Comparison of ENCODE assay signal across 8 cellular contexts in genomic region chr6:10311546-10312405, GRCh38.
DNase-seq lines count a peak whose midpoint lies in the region; ATAC-seq, FAIRE-seq and TF ChIP-seq lines count a peak whose summit lies in the region.
"Not testable (repeated sequence)": the region's sequence is repeated elsewhere in the genome, so short reads cannot be mapped to it uniquely, and the experiment has no call there.

No MANE protein-coding gene starts in this region.

- in situ Hi-C loops in Panc1 (cut with HindIII; ENCODE audit: low pct_unique_long_range_greater_than_20kb, low sequenced_read_pairs); K562 (cut with MboI); HepG2 (cut with HindIII; ENCODE audit: extremely low pct_ligation_motif_present, low pct_unique_long_range_greater_than_20kb): not testable (repeated sequence)

- H3K9me3 ChIP-seq in HCT116 (ENCODE audit: control insufficient read depth in 1 of 2, insufficient read depth in 1 of 2, low read depth in 1 of 2, low read length in 2 of 2); Panc1 (ENCODE audit: control insufficient read depth, insufficient read depth, low read depth, low read length); K562 (replicated peaks; ENCODE audit: control insufficient read depth, insufficient read depth, low read depth, low read length); HepG2 (ENCODE audit: low read length); prostate gland: not testable (repeated sequence)

- H3K36me3 ChIP-seq in HCT116 (ENCODE audit: control insufficient read depth in 1 of 2, insufficient read depth in 2 of 2, low read length in 2 of 2); Panc1 (ENCODE audit: control insufficient read depth, insufficient read depth, low read length); K562 (ENCODE audit: control insufficient read depth, insufficient read depth, low read length); HepG2 (replicated peaks in 1 of 2; ENCODE audit: control insufficient read depth in 1 of 2, insufficient read depth in 2 of 2, low read length in 2 of 2); prostate gland: not testable (repeated sequence)

- not testable (repeated sequence) for H3K4me2 ChIP-seq in HCT116 (ENCODE audit: low read length); K562 (ENCODE audit: insufficient read depth, low read length); HepG2 (ENCODE audit: low read depth, low read length)

- RAD21 ChIA-PET in HCT116 (lab: Charles Lee; ENCODE audit: low non-redundant PET in 1 of 2, low total read pairs in 2 of 2, uncharacterized antibody in 2 of 2, unreplicated experiment in 2 of 2), result not testable (repeated sequence)

- TF ChIP-seq RAD21 in HCT116 (IDR thresholded peaks at IDR 0.05; ENCODE audit: low read depth); K562 (CRISPR knock-in tag; conservative IDR thresholded peaks at IDR 0.05 in 1 of 2, IDR thresholded peaks at IDR 0.05 in 1 of 2); HepG2 (CRISPR knock-in tag; IDR thresholded peaks at IDR 0.05): not testable (repeated sequence)

- TF ChIP-seq POLR2A in HCT116 (IDR thresholded peaks at IDR 0.05; ENCODE audit: borderline replicate concordance, extremely low read depth, insufficient read depth, insufficient read length); K562 (conservative IDR thresholded peaks at IDR 0.05); HepG2 (IDR thresholded peaks at IDR 0.05; ENCODE audit: insufficient read depth in 1 of 2, low read depth in 2 of 2, low read length in 2 of 2); prostate gland (IDR thresholded peaks at IDR 0.05): not testable (repeated sequence)

- not testable (repeated sequence) for H3K27me3 ChIP-seq in HCT116 (ENCODE audit: insufficient read depth, low read length); Panc1 (ENCODE audit: control insufficient read depth, insufficient read depth, low read length); K562 (ENCODE audit: control insufficient read depth in 2 of 2, insufficient read depth in 2 of 2, low read length in 2 of 2); foreskin keratinocyte; prostate gland (replicated peaks; ENCODE audit: insufficient read depth)
- peaks cover 0 to 36% of the 10 kb centered on the region in 2 experiments; a peak in 4 of 5 replicates for H3K27me3 ChIP-seq in HepG2 (ENCODE audit: control insufficient read depth in 1 of 2, insufficient read depth in 2 of 2, low read length in 2 of 2)

- H4K20me1 ChIP-seq in HCT116 (ENCODE audit: insufficient read depth); K562 (replicated peaks; ENCODE audit: control insufficient read depth, insufficient read depth, low read length); HepG2 (ENCODE audit: insufficient read depth, low read length): not testable (repeated sequence)

- POLR2A ChIA-PET in HCT116 (lab: Charles Lee), result interaction anchor here (0.7 kb wide), 1 partner anchor 19 kb away, joined by 5 read pairs; no protein-coding TSS in a partner anchor
- POLR2A ChIA-PET in Panc1 (lab: Charles Lee); HepG2 (lab: Yijun Ruan, JAX): not testable (repeated sequence)
- POLR2A ChIA-PET in K562 (lab: Yijun Ruan, JAX), result interaction anchor here (0.6 to 1.3 kb wide), 2 partner anchors 9 to 11 kb away, joined by 3 read pairs; no protein-coding TSS in a partner anchor

- not testable (repeated sequence) for BruUV-seq in HCT116 (replicated peaks; lab: Mats Ljungman, UMichigan); Panc1 (replicated peaks; lab: Mats Ljungman, UMichigan); K562 (replicated peaks; lab: Mats Ljungman, UMichigan); HepG2 (replicated peaks; lab: Mats Ljungman, UMichigan)

- not testable (repeated sequence) for TF ChIP-seq EP300 in K562 (IDR thresholded peaks at IDR 0.05; ENCODE audit: low read length); HepG2 (IDR thresholded peaks at IDR 0.05; ENCODE audit: low read depth in 2 of 2, low read length in 2 of 2); HepG2 (CRISPR knock-in tag; IDR thresholded peaks at IDR 0.05; ENCODE audit: borderline replicate concordance)

- WGBS in K562 (ENCODE audit: insufficient coverage, low coverage, missing lambda C conversion rate), result 82% methylated on average over 13 of the region's 14 CpGs
- 49% methylated on average over 14 of the region's 14 CpGs for WGBS in HepG2 (ENCODE audit: low lambda C conversion rate)
- 88% methylated on average over 14 of the region's 14 CpGs for WGBS in prostate gland

- not testable (repeated sequence) for H3K79me2 ChIP-seq in HCT116 (ENCODE audit: insufficient read depth, low read length); K562 (ENCODE audit: control insufficient read depth, insufficient read depth, low read length); HepG2 (ENCODE audit: insufficient read depth, low read length)

- not testable (repeated sequence) for H3K9me1 ChIP-seq in K562 (ENCODE audit: control insufficient read depth, insufficient read depth, low read length)

- not testable (repeated sequence) for H3K9ac ChIP-seq in HCT116 (ENCODE audit: low read length); K562 (ENCODE audit: insufficient read depth in 1 of 2, low read depth in 2 of 2, low read length in 2 of 2); HepG2 (ENCODE audit: insufficient read depth, low read depth, low read length)

- H3K9me2 ChIP-seq in HCT116 (ENCODE audit: insufficient read depth), result not testable (repeated sequence)

- H3K4me1 ChIP-seq in HCT116 (ENCODE audit: control insufficient read depth in 1 of 2, insufficient read depth in 2 of 2, low read length in 2 of 2) (peaks cover 5 to 19% of the 10 kb centered on the region in 2 experiments; a peak in 3 of 4 replicates), Panc1 (ENCODE audit: control insufficient read depth, insufficient read depth, low read length) (peaks cover 51% of the 10 kb centered on the region), K562 (replicated peaks in 1 of 2; ENCODE audit: control insufficient read depth in 2 of 2, insufficient read depth in 2 of 2, low read length in 2 of 2) (peaks cover 14 to 37% of the 10 kb centered on the region in 2 experiments), foreskin keratinocyte (peaks cover 21% of the 10 kb centered on the region)
- not testable (repeated sequence) for H3K4me1 ChIP-seq in HepG2 (ENCODE audit: insufficient read depth, low read length); prostate gland (replicated peaks)

- H3K4me3 ChIP-seq in HCT116 (replicated peaks in 1 of 2; ENCODE audit: low read depth in 1 of 2, low read length in 2 of 2); Panc1 (ENCODE audit: low read depth in 2 of 2, low read length in 2 of 2); K562; HepG2 (replicated peaks in 1 of 3; ENCODE audit: insufficient read depth in 1 of 3, low read depth in 2 of 3, low read length in 3 of 3); prostate gland: not testable (repeated sequence)

- CTCF ChIA-PET in HCT116 (lab: Charles Lee); Panc1 (lab: Charles Lee); HepG2 (lab: Yijun Ruan, JAX; ENCODE audit: low intra/inter-chr PET ratio, low total read pairs): not testable (repeated sequence)
- CTCF ChIA-PET in K562 (lab: Yijun Ruan, JAX; ENCODE audit: low intra/inter-chr PET ratio), result interaction anchor here (0.6 to 0.7 kb wide), 2 partner anchors 86 to 753 kb away, joined by 3 read pairs; no protein-coding TSS in a partner anchor

- peak overlapping the region; percentile 42; the same call in 1 of the 2 replicates for H3K27ac ChIP-seq in 22Rv1
- H3K27ac ChIP-seq in HCT116 (ENCODE audit: low read depth, low read length); K562 (ENCODE audit: extremely low read depth, low read depth, low read length); HepG2 (ENCODE audit: extremely low read length, insufficient read depth, low read length): not testable (repeated sequence)
- peak overlapping the region; percentile 68 for H3K27ac ChIP-seq in Panc1 (ENCODE audit: low read length)
- peak overlapping the region; percentile 8 for H3K27ac ChIP-seq in foreskin keratinocyte
- peak overlapping the region; percentile 25 to 33 for H3K27ac ChIP-seq in prostate gland

- intact Hi-C loops in HCT116 (cut with micrococcal nuclease); Panc1 (cut with micrococcal nuclease; ENCODE audit: unreplicated experiment); K562 (cut with micrococcal nuclease); HepG2 (cut with micrococcal nuclease; ENCODE audit: unreplicated experiment); prostate gland (cut with DNase I): not testable (repeated sequence)

- peak overlapping the region; percentile 50 for H2AFZ ChIP-seq in HCT116 (ENCODE audit: low read depth, low read length, poor library complexity, severe bottlenecking)
- H2AFZ ChIP-seq in K562 (ENCODE audit: low read depth, low read length); HepG2 (ENCODE audit: low read length): not testable (repeated sequence)

- not testable (repeated sequence) for DNase-seq in HCT116 (ENCODE audit: low read depth, low spot score); Panc1 (ENCODE audit: low read depth, low spot score); K562 (ENCODE audit: extremely low read depth in 1 of 4, low spot score in 3 of 4); foreskin keratinocyte; HepG2 (ENCODE audit: low spot score); prostate gland (ENCODE audit: low spot score)
- peak; percentile 18 for DNase-seq in M059J (ENCODE audit: low read depth)

- TF ChIP-seq CTCF in 22Rv1 (IDR thresholded peaks at IDR 0.05); HCT116 (IDR thresholded peaks at IDR 0.05 in 2 of 3, conservative IDR thresholded peaks at IDR 0.05 in 1 of 3; ENCODE audit: borderline replicate concordance in 1 of 3, insufficient read depth in 1 of 3, low read depth in 2 of 3, low read length in 2 of 3); Panc1 (IDR thresholded peaks at IDR 0.05); K562 (IDR thresholded peaks at IDR 0.05 in 2 of 3, conservative IDR thresholded peaks at IDR 0.05 in 1 of 3; ENCODE audit: insufficient read depth in 2 of 3, low read depth in 1 of 3, low read length in 3 of 3); foreskin keratinocyte (conservative IDR thresholded peaks at IDR 0.05); HepG2 (CRISPR knock-in tag; IDR thresholded peaks at IDR 0.05); prostate gland (IDR thresholded peaks at IDR 0.05): not testable (repeated sequence)

- not testable (repeated sequence) for ATAC-seq in HCT116, Panc1, K562, foreskin keratinocyte, HepG2

- FAIRE-seq in K562 (lab: Jason Lieb, UNC); HepG2 (lab: Jason Lieb, UNC): not testable (repeated sequence)
